ENCODE assay signal across 28 cellular contexts in genomic region chr16:13463619-13464018, GRCh38.
"Had no signal": no experiment of that assay in that cellular context is flagged by ENCODE, and none has a peak within 500 bp of the region (broad histone marks: within the 10 kb centered on the region; RNA-seq: fewer than 3 reads in every experiment).

No MANE protein-coding gene starts in this region.

- H3K79me2 ChIP-seq: hepatocyte, parathyroid adenoma had no signal

- H3K27ac ChIP-seq: hepatocyte, lower lobe of right lung, neural progenitor cell, neutrophil, parathyroid adenoma, psoas muscle, right atrium auricular region, stomach, testis, thyroid gland, transverse colon, upper lobe of left lung, vagina had no signal

- ATAC-seq: left ventricle myocardium superior; lower lobe of right lung; natural killer cell; psoas muscle; sciatic nerve; stimulated activated naive B cell treated with anti-CD40 and anti-IgM and Interleukin-4, amounts not matched to agents 10 μg/mL and 1 μg/mL and 100 μg/mL, for 72 hours; stimulated activated naive CD8-positive, alpha-beta T cell treated with anti-CD3 and anti-CD28 coated beads, Interleukin-15, Interleukin-2, amounts not matched to agents 100 U/mL and 50 U/mL, for 24 hours had no signal

- H3K9me3 ChIP-seq: lower lobe of right lung, neutrophil, psoas muscle, right atrium auricular region, stomach, testis, thyroid gland, transverse colon, upper lobe of left lung, vagina had no signal

- H3K4me1 ChIP-seq: lower lobe of right lung, neural progenitor cell, parathyroid adenoma, psoas muscle, right atrium auricular region, stomach, testis, thyroid gland, transverse colon, upper lobe of left lung, vagina had no signal

- H3K9ac ChIP-seq: neural progenitor cell, parathyroid adenoma had no signal

- H2AFZ ChIP-seq: hepatocyte, neural progenitor cell, parathyroid adenoma had no signal

- H3K27me3 ChIP-seq: hepatocyte, neural progenitor cell, neutrophil, right atrium auricular region, stomach, testis, thyroid gland, transverse colon, upper lobe of left lung, vagina had no signal

- H3K36me3 ChIP-seq: lower lobe of right lung, neural progenitor cell, neutrophil, right atrium auricular region, stomach, thyroid gland, transverse colon, upper lobe of left lung, vagina had no signal

- H3K4me3 ChIP-seq: hepatocyte, lower lobe of right lung, neural progenitor cell, psoas muscle, right atrium auricular region, skin epidermis, stomach, testis, thyroid gland, transverse colon, upper lobe of left lung, vagina had no signal

- H3K4me2 ChIP-seq: hepatocyte, neural progenitor cell had no signal

- DNase-seq: islet precursor cell; left ventricle myocardium superior; lower lobe of right lung; mesendoderm; naive B cell; natural killer cell; nephron progenitor cell; occipital lobe; psoas muscle; stimulated activated CD4-positive, alpha-beta T cell treated with anti-CD3 and anti-CD28 coated beads, Interleukin-12 subunit alpha, Interleukin-12 subunit beta, amount 100 ng/mL, for 4 hours; stimulated activated CD4-positive, alpha-beta T cell treated with anti-CD3 and anti-CD28 coated beads, Interleukin-15, amount 100 ng/mL, for 24 hours; stimulated activated CD4-positive, alpha-beta T cell treated with anti-CD3 and anti-CD28 coated beads, Interleukin-2, amount 100 ng/mL, for 24 hours; stimulated activated CD4-positive, alpha-beta T cell treated with anti-CD3 and anti-CD28 coated beads, Interleukin-4, amount 100 ng/mL, for 1 hour; stimulated activated naive B cell treated with anti-CD40 and anti-IgM and Interleukin-4, amounts not matched to agents 10 μg/mL and 1 μg/mL and 100 μg/mL, for 72 hours; stimulated activated naive CD8-positive, alpha-beta T cell treated with anti-CD3 and anti-CD28 coated beads, Interleukin-15, Interleukin-2, amounts not matched to agents 100 U/mL and 50 U/mL, for 24 hours; stomach; testis; thyroid gland; transverse colon; upper lobe of left lung had no signal
